ENCODE assay signal across 1 cellular context in genomic region chr10:47181057-47181849, GRCh38.
TF ChIP-seq lines count a peak whose summit lies in the region.

No MANE protein-coding gene starts in this region.

TF ChIP-seq in GM23338, 12 proteins besides CTCF, POLR2A, EP300 and RAD21 (continued from another document):
- TF ChIP-seq ZNF462 (CRISPR knock-in tag; IDR thresholded peaks at IDR 0.05) (no peak), POLR2AphosphoS5 (IDR thresholded peaks at IDR 0.05; ENCODE audit: low read depth) (no peak), JUNB (IDR thresholded peaks at IDR 0.05; ENCODE audit: unreplicated experiment) (no peak), EZH2phosphoT487 (IDR thresholded peaks at IDR 0.05; ENCODE audit: unreplicated experiment) (no peak), REST (IDR thresholded peaks at IDR 0.05; ENCODE audit: unreplicated experiment) (no peak), EZH2 (IDR thresholded peaks at IDR 0.05; ENCODE audit: low read depth, unreplicated experiment) (no peak)
